In genomic region chr15:101063891-101064794, GRCh38 we compare ENCODE assay signal across 16 cellular contexts.
DNase-seq lines count a peak whose midpoint lies in the region; ATAC-seq and TF ChIP-seq lines count a peak whose summit lies in the region.
"Had no signal": no experiment of that assay in that cellular context is flagged by ENCODE, and none has a peak within 500 bp of the region (broad histone marks: within the 10 kb centered on the region; RNA-seq: fewer than 3 reads in every experiment).

No MANE protein-coding gene starts in this region.

- TF ChIP-seq CTCF in heart left ventricle (IDR thresholded peaks at IDR 0.05) (no peak), vagina (IDR thresholded peaks at IDR 0.05) (no peak)

- H3K27ac ChIP-seq in heart left ventricle (peak overlapping the region in 1 of 12 donors; percentile 29), vagina (no peak overlapping the region)
- H3K27ac ChIP-seq: 22Rv1, epithelial cell of prostate had no signal

- H3K27me3 ChIP-seq in heart left ventricle (no peaks in the 10 kb centered on the region), vagina (no peaks in the 10 kb centered on the region)

- TF ChIP-seq POLR2A in heart left ventricle (IDR thresholded peaks at IDR 0.05): no peak
- no peak for TF ChIP-seq POLR2A in vagina (IDR thresholded peaks at IDR 0.05)

- H3K36me3 ChIP-seq in heart left ventricle: peaks cover 0 to 71% (median 6%) of the 10 kb centered on the region in 9 donors
- peaks cover 0 to 17% of the 10 kb centered on the region in 2 donors for H3K36me3 ChIP-seq in vagina

- 58 to 69% (median 66%) methylated on average over 23 to 30 of the region's 30 CpGs for WGBS in heart left ventricle, 4 donors

- H3K4me3 ChIP-seq in heart left ventricle: no peak overlapping the region
- no peak overlapping the region for H3K4me3 ChIP-seq in vagina

- H3K9me3 ChIP-seq in heart left ventricle (peaks cover 0 to 2% (median 0%) of the 10 kb centered on the region in 12 donors), vagina (no peaks in the 10 kb centered on the region)

- H3K4me1 ChIP-seq in heart left ventricle (peaks cover 0 to 31% (median 12%) of the 10 kb centered on the region in 12 donors), vagina (peaks cover 12% of the 10 kb centered on the region)

- intact Hi-C loops in heart left ventricle (cut with DNase I): no loop called here
- intact Hi-C loops in vagina (cut with DNase I): no loop called here

- DNase-seq in DMS79 treated with DMSO at 0.1 percent for 48 hours (lab: John Stamatoyannopoulos, UW) (peak; percentile 17), DMS79 (lab: John Stamatoyannopoulos, UW) (no peak), heart left ventricle (peak in 4 of 5 donors; percentile 14 to 76 (median 33)), nucleus accumbens (lab: John Stamatoyannopoulos, UW) (peak in 50 of 56 donors; percentile 12 to 76 (median 49)), ureter (ENCODE audit: low spot score) (peak; percentile 65), foreskin melanocyte (no peak), vagina (ENCODE audit: extremely low spot score in 2 of 2) (no peak)
- DNase-seq: Calu3; KBM-7; NCI-H1930; stimulated activated naive B cell treated with anti-CD40 and anti-IgM and Interleukin-4, amounts not matched to agents 10 μg/mL and 1 μg/mL and 100 μg/mL, for 72 hours; T-helper 9 cell had no signal

- ATAC-seq in heart left ventricle (peak; percentile 35 to 69 (median 66)), GM19395 (IDR thresholded peaks at IDR 0.05; ENCODE audit: unreplicated experiment) (no peak)
- ATAC-seq: HCT116; stimulated activated naive B cell treated with anti-CD40 and anti-IgM and Interleukin-4, amounts not matched to agents 10 μg/mL and 1 μg/mL and 100 μg/mL, for 72 hours had no signal

Comparison
In these comparisons a context has a peak if more than half of its experiments do, and no peak if none do; other contexts are left out.
1. DNase-seq: peak in DMS79 treated with DMSO at 0.1 percent for 48 hours (single experiment), heart left ventricle (4 of 5), nucleus accumbens (50 of 56) and ureter (single experiment); none in DMS79 (single experiment), foreskin melanocyte (single experiment) and vagina (0 of 2).